ENCODE assay signal across 1 cellular context in the genomic region with DNA sequence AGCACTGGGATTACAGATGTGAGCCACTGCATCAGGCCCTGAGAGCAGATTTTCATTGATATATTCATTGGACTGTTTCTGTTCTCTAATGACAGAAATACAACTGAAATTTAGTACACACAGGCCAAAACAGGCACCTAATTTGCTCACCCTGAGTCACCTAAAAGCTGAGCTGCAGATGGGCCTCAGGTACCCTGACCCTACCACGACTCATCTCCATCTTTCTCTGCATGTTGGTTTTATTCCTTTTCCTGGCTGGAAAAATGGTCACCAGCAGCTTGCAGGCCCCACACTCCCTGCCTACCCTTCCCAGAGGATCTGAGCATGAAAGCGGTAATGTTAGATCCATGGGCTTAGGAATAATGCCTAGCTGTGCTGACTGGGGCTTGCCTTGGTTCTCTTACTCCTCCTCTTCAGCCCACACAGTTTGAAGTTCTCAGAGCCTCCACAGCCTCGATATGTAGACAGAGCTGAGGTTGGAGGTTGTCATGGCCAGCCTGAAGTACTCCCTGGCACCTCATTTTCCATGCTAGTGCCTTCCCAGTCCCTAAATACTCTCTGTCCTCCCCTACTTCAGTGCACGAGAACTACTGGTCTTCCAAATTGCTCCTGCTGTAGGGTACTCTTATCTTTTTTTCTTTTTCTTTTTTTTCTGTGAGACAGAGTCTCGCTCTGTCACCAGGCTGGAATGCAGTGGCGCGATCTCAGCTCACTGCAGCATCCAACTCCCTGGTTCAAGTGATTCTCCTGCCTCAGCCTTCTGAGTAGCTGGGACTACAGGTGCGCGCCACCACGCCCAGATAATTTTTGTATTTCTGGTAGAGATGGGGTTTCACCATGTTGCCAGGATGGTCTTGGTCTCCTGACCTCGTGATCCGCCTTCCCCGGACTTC.
TF ChIP-seq lines count a peak whose summit lies in the region.

No MANE protein-coding gene starts in this region.

TF ChIP-seq in HCT116, 20 proteins besides CTCF, POLR2A, EP300 and RAD21 (continued from another document):
- TF ChIP-seq, protein P1, sequence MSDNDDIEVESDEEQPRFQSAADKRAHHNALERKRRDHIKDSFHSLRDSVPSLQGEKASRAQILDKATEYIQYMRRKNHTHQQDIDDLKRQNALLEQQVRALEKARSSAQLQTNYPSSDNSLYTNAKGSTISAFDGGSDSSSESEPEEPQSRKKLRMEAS (IDR thresholded peaks at IDR 0.05): no peak
- TF ChIP-seq ZNF274 (IDR thresholded peaks at IDR 0.05; ENCODE audit: low read depth, low read length) (no peak), SIN3A (IDR thresholded peaks at IDR 0.05; ENCODE audit: low read depth) (no peak)
- TF ChIP-seq, protein P2, sequence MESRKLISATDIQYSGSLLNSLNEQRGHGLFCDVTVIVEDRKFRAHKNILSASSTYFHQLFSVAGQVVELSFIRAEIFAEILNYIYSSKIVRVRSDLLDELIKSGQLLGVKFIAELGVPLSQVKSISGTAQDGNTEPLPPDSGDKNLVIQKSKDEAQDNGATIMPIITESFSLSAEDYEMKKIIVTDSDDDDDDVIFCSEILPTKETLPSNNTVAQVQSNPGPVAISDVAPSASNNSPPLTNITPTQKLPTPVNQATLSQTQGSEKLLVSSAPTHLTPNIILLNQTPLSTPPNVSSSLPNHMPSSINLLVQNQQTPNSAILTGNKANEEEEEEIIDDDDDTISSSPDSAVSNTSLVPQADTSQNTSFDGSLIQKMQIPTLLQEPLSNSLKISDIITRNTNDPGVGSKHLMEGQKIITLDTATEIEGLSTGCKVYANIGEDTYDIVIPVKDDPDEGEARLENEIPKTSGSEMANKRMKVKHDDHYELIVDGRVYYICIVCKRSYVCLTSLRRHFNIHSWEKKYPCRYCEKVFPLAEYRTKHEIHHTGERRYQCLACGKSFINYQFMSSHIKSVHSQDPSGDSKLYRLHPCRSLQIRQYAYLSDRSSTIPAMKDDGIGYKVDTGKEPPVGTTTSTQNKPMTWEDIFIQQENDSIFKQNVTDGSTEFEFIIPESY (IDR thresholded peaks at IDR 0.05; ENCODE audit: extremely low read depth, insufficient replicate concordance, low read length): no peak
